1 cellular context compared by ENCODE assay signal in the genomic region with DNA sequence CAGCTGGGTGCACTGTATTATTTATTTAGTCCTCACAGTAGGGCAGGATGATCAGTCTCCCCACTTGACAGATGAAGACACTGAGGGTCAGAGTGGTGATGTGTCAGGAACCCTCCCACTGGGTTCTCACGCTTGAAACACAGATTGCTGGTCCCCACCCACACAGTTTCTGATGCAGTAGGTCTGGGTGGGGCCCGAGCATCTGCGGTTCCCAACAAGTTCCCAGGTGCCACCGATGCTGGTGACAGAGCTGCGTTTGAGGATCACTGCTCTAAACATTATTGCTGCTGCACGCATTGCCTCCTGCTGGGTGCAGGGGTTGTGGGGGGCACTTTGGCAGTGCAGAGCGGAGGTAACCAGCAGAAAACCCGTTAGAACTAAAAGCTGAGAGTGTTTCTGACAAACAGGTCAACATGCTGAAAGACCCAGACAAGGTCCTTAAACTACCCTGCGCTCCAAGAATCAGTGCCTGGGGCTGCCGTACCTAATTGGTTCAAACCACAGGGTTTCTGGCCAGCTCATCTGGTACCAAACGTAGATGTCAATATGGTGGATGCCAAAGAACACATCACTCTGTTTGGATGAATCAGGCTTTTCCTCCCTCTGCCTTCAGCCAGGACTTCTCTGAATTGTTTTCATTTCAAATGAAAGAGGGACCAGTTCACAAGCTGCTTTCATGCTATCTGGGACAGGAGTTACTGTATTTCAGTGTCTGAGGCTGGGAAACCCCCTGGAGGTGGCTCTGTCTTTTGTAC.
TF ChIP-seq lines count a peak whose summit lies in the region.

No MANE protein-coding gene starts in this region.

TF ChIP-seq in SK-N-SH, 30 proteins besides CTCF, POLR2A, EP300 and RAD21 (continued from another document):
- TF ChIP-seq, protein P1, sequence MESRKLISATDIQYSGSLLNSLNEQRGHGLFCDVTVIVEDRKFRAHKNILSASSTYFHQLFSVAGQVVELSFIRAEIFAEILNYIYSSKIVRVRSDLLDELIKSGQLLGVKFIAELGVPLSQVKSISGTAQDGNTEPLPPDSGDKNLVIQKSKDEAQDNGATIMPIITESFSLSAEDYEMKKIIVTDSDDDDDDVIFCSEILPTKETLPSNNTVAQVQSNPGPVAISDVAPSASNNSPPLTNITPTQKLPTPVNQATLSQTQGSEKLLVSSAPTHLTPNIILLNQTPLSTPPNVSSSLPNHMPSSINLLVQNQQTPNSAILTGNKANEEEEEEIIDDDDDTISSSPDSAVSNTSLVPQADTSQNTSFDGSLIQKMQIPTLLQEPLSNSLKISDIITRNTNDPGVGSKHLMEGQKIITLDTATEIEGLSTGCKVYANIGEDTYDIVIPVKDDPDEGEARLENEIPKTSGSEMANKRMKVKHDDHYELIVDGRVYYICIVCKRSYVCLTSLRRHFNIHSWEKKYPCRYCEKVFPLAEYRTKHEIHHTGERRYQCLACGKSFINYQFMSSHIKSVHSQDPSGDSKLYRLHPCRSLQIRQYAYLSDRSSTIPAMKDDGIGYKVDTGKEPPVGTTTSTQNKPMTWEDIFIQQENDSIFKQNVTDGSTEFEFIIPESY (IDR thresholded peaks at IDR 0.05; ENCODE audit: borderline replicate concordance, low read depth) = no peak
- TF ChIP-seq CHD2 (IDR thresholded peaks at IDR 0.05; ENCODE audit: low read length, partially characterized antibody) = no peak
- TF ChIP-seq GATA2 (CRISPR knock-in tag; IDR thresholded peaks at IDR 0.05) = no peak
- TF ChIP-seq NRF1 (IDR thresholded peaks at IDR 0.05; ENCODE audit: low read depth, low read length) = no peak
- no peak for TF ChIP-seq RFX5 (IDR thresholded peaks at IDR 0.05; ENCODE audit: low read length)
- peak; percentile 49; the same call in 1 of the 2 replicates for TF ChIP-seq MAX (IDR thresholded peaks at IDR 0.05; ENCODE audit: low read depth)
- peak; percentile 76 for TF ChIP-seq NFIC (IDR thresholded peaks at IDR 0.05; ENCODE audit: borderline replicate concordance)
- peak; percentile 51; the same call in 1 of the 2 replicates for TF ChIP-seq YY1 (IDR thresholded peaks at IDR 0.05; ENCODE audit: low read depth)
- TF ChIP-seq RXRA (IDR thresholded peaks at IDR 0.05; ENCODE audit: borderline replicate concordance, low read depth) = no peak
- TF ChIP-seq MEF2A (IDR thresholded peaks at IDR 0.05; ENCODE audit: borderline replicate concordance, low read depth) = no peak
